ENCODE assay signal across 11 cellular contexts in genomic region chr19:29303035-29303706, GRCh38.
"Had no signal": no experiment of that assay in that cellular context is flagged by ENCODE, and none has a peak within 500 bp of the region (broad histone marks: within the 10 kb centered on the region; RNA-seq: fewer than 3 reads in every experiment).

No MANE protein-coding gene starts in this region.

- H3K36me3 ChIP-seq: cardiac muscle cell had no signal

- H3K9me3 Mint-ChIP-seq: activated B cell treated with CpG ODN at 0.5 μM for 24 hours; activated T-helper 1 cell treated with anti-CD3 and anti-CD28 coated beads, Interleukin-12 subunit alpha, Interleukin-12 subunit beta, Interleukin-2, Interleukin-4 antibody, amounts not matched to agents 30 ng/mL and 10 ng/mL and 1 ng/mL, durations not matched to agents 14 hours and 24 hours and 36 hours had no signal

- H3K27ac Mint-ChIP-seq: activated B cell treated with CpG ODN at 0.5 μM for 24 hours; activated T-helper 1 cell treated with anti-CD3 and anti-CD28 coated beads, Interleukin-12 subunit alpha, Interleukin-12 subunit beta, Interleukin-2, Interleukin-4 antibody, amounts not matched to agents 30 ng/mL and 10 ng/mL and 1 ng/mL, durations not matched to agents 14 hours and 24 hours and 36 hours had no signal

- DNase-seq: activated B cell treated with CpG ODN at 0.5 μM for 24 hours; activated naive CD4-positive, alpha-beta T cell treated with Interleukin-2 at 50 U/mL for 16 hours; foreskin fibroblast; kidney glomerular epithelial cell; mesenchymal stem cell; stimulated activated CD4-positive, alpha-beta T cell treated with anti-CD3 and anti-CD28 coated beads, Interleukin-12 subunit alpha, Interleukin-12 subunit beta, amount 100 ng/mL, for 4 hours; stimulated activated CD4-positive, alpha-beta T cell treated with anti-CD3 and anti-CD28 coated beads, Interleukin-2, amount 100 ng/mL, for 24 hours had no signal

- H3K4me1 Mint-ChIP-seq: activated B cell treated with CpG ODN at 0.5 μM for 24 hours had no signal

- H3K27ac ChIP-seq: cardiac muscle cell had no signal

- H3K4me3 Mint-ChIP-seq: activated B cell treated with CpG ODN at 0.5 μM for 24 hours; activated T-helper 1 cell treated with anti-CD3 and anti-CD28 coated beads, Interleukin-12 subunit alpha, Interleukin-12 subunit beta, Interleukin-2, Interleukin-4 antibody, amounts not matched to agents 30 ng/mL and 10 ng/mL and 1 ng/mL, durations not matched to agents 14 hours and 24 hours and 36 hours had no signal

- FAIRE-seq: colon, endometrium had no signal

- H3K27me3 Mint-ChIP-seq: activated B cell treated with CpG ODN at 0.5 μM for 24 hours had no signal

- H3K4me3 ChIP-seq: cardiac muscle cell had no signal
